8 cellular contexts compared by ENCODE assay signal in the genomic region with DNA sequence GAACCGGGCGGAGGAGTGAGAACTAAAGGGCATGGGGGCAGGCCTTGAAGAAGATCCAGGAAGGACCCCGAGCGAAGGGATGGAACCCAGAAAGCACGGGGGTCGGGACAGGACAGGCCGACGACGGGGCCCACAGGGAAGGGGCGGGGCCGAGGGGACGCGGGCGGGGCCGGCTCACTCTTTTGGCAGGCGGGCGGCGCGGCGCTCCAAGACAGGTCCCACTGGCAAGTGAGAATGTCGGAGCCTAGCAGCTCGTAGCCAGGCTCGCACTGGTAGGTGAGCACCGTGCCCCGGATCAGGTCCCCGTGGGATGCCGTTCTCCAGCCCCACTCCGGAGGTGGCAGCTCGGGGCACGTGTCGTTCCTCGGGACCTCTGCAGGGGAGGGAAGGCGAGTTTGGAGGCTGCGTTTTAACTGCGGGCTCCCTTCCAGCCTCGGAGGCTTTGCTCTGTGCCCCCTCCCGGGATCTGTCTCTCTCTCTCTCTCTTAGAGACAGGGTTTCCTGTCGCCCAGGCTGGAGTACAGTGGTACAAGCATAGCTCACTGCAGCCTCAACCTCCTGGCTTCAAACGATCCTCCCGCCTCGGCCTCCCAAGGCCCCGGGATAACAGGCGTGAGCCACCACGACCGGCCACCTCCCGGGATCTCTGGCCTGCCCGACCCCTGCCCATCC. TPM values are rescaled to one million over a fixed set of nuclear protein-coding genes. Genes with fewer than 3 reads are reported as not detected.
DNase-seq lines count a peak whose midpoint lies in the region; ATAC-seq and TF ChIP-seq lines count a peak whose summit lies in the region.

No MANE protein-coding gene starts in this region.

- H3K36me3 Mint-ChIP-seq in natural killer cell, result no peaks in the 10 kb centered on the region

- TF ChIP-seq CTCF in cardiac fibroblast (IDR thresholded peaks at IDR 0.05; ENCODE audit: low read depth, low read length) (no peak), natural killer cell (IDR thresholded peaks at IDR 0.05) (no peak)

- H3K4me1 Mint-ChIP-seq in natural killer cell, result peaks cover 7 to 24% of the 10 kb centered on the region in 2 donors

- H3K9me3 Mint-ChIP-seq in natural killer cell, result no peaks in the 10 kb centered on the region

- peak overlapping the region; percentile 18 to 22 for H3K4me3 ChIP-seq in cardiac fibroblast (replicated peaks in 1 of 2; ENCODE audit: low read depth in 2 of 2, low read length in 2 of 2)

- H3K27ac Mint-ChIP-seq in natural killer cell, result no peak overlapping the region

- peak; percentile 29 for DNase-seq in AG08395 (ENCODE audit: low spot score)
- peak in 3 of 5 experiments; percentile 15 to 29 (median 24) for DNase-seq in T-helper 2 cell
- no peak for DNase-seq in cardiac fibroblast (ENCODE audit: low read depth in 2 of 2)
- no peak for DNase-seq in natural killer cell
- DNase-seq in NOMO-1 treated with DMSO at 0.1 percent for 48 hours (lab: John Stamatoyannopoulos, UW; ENCODE audit: unreplicated experiment), result no peak
- no peak for DNase-seq in HPDE6-E6E7 (ENCODE audit: extremely low spot score)
- no peak for DNase-seq in activated CD4-positive, CD25-positive, alpha-beta regulatory T cell treated with anti-CD3 and anti-CD28 coated beads, Interleukin-2, amount 50 U/mL, for 72 hours

- intact Hi-C loops in natural killer cell (cut with micrococcal nuclease), result no loop called here

- H3K27me3 Mint-ChIP-seq in natural killer cell (ENCODE audit: low read depth in 2 of 2), result peaks cover 18% of the 10 kb centered on the region in 2 donors

- ATAC-seq in natural killer cell (peak in 2 of 3 donors; percentile 42 to 58), GM21381 (IDR thresholded peaks at IDR 0.05; ENCODE audit: unreplicated experiment) (no peak)

- H3K4me3 Mint-ChIP-seq in natural killer cell, result peak overlapping the region; percentile 74

RNA-seq across cellular contexts. Expression of a gene that starts 13.7 kb away (rescaled TPM):
- total RNA-seq in natural killer cell, result 10 to 100 TPM; 42.3 to 66.9 (median 53.0) TPM

RNA-seq across cellular contexts. Expression of a gene that starts 22.6 kb away (rescaled TPM):
- total RNA-seq in natural killer cell, result under 1 TPM in 1 of 3 donors, not detected in 2; 0.14 TPM

RNA-seq across cellular contexts. Expression of a gene that starts 23.6 kb away (rescaled TPM):
- not detected for total RNA-seq in natural killer cell

RNA-seq across cellular contexts. Expression of a gene that starts 49.3 kb away (rescaled TPM):
- total RNA-seq in natural killer cell, result 10 to 100 TPM; 36.1 to 54.0 (median 51.7) TPM

RNA-seq across cellular contexts. Expression of a gene that starts 56.5 kb away (rescaled TPM):
- total RNA-seq in natural killer cell, result 100 to 1,000 TPM; 154 to 168 (median 163) TPM

Comparison
In these comparisons a context has a peak if more than half of its experiments do, and no peak if none do; other contexts are left out.
1. DNase-seq: peak in AG08395 (single experiment) and T-helper 2 cell (3 of 5); none in cardiac fibroblast (0 of 2), natural killer cell (single experiment), NOMO-1 treated with DMSO at 0.1 percent for 48 hours (single experiment), HPDE6-E6E7 (single experiment) and activated CD4-positive, CD25-positive, alpha-beta regulatory T cell treated with anti-CD3 and anti-CD28 coated beads, Interleukin-2, amount 50 U/mL, for 72 hours (single experiment).